1 cellular context compared by ENCODE assay signal in the genomic region with DNA sequence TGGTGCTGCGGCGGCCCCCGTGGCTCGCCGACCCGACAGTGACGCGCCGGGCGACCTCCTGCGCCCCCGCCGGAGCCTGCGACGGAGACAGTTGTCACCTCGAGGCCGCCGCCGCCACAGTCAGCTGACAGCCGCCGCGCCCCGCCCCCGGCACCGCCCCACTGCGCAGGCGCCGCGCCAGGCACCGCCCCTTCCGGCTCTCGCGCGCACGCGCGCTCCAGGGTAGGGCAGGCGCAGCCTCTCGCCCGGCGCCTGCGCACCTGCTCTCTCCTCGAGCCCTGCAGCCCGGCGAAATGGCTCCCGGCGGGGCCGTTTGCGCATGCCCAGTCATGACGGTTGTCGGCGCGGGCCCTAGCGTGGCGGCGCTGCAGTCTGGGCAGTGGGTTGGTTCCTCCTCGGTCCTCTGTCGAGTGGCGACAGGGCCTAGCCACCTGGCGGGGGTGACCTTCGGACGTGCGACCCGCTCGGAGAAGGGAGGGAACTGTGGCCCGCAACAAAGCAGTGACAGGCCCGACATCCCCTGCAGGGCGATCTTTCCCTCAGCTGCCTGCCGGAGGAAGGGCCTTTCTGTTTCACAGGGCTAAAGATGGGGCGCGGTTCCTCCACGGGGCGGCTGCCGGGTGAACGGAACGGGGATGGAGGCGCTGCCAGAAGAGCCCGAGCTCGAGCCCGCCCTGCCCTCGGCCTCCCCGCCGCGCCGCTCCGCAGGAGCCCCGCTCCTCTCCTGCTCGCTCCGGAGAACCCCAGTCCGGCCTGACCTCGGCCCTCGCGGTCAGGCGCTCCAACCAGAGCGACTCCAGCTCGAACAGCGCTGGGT.
A peak's percentile ranks its signal among the peaks of the same experiment; 100 is the strongest.
TF ChIP-seq lines count a peak whose summit lies in the region.

A gene (minus strand): TSS at position 135 of the 817 bp plus-strand sequence. CDS start 134 bp downstream, at position 1.

TF ChIP-seq in HepG2, 621 proteins besides CTCF, POLR2A, EP300 and RAD21 (continued from another document and continues in another):
- TF ChIP-seq, protein P1, sequence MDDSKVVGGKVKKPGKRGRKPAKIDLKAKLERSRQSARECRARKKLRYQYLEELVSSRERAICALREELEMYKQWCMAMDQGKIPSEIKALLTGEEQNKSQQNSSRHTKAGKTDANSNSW (CRISPR knock-in tag; IDR thresholded peaks at IDR 0.05; ENCODE audit: borderline replicate concordance), result peak; percentile 86; the same call in 1 of the 2 replicates
- TF ChIP-seq ZNF550 (CRISPR knock-in tag; IDR thresholded peaks at IDR 0.05; ENCODE audit: borderline replicate concordance), result peak; percentile 52; the same call in 1 of the 2 replicates
- no peak for TF ChIP-seq ZNF441 (CRISPR knock-in tag; IDR thresholded peaks at IDR 0.05; ENCODE audit: borderline replicate concordance)
- TF ChIP-seq ZBTB20 (CRISPR knock-in tag; IDR thresholded peaks at IDR 0.05; ENCODE audit: borderline replicate concordance, low read depth), result peak; percentile 32; the same call in 1 of the 2 replicates
- no peak for TF ChIP-seq CC2D1A (CRISPR knock-in tag; IDR thresholded peaks at IDR 0.05)
- peak; percentile 82; the same call in 1 of the 2 replicates for TF ChIP-seq BRD4 (CRISPR knock-in tag; IDR thresholded peaks at IDR 0.05)
- TF ChIP-seq, protein P2, sequence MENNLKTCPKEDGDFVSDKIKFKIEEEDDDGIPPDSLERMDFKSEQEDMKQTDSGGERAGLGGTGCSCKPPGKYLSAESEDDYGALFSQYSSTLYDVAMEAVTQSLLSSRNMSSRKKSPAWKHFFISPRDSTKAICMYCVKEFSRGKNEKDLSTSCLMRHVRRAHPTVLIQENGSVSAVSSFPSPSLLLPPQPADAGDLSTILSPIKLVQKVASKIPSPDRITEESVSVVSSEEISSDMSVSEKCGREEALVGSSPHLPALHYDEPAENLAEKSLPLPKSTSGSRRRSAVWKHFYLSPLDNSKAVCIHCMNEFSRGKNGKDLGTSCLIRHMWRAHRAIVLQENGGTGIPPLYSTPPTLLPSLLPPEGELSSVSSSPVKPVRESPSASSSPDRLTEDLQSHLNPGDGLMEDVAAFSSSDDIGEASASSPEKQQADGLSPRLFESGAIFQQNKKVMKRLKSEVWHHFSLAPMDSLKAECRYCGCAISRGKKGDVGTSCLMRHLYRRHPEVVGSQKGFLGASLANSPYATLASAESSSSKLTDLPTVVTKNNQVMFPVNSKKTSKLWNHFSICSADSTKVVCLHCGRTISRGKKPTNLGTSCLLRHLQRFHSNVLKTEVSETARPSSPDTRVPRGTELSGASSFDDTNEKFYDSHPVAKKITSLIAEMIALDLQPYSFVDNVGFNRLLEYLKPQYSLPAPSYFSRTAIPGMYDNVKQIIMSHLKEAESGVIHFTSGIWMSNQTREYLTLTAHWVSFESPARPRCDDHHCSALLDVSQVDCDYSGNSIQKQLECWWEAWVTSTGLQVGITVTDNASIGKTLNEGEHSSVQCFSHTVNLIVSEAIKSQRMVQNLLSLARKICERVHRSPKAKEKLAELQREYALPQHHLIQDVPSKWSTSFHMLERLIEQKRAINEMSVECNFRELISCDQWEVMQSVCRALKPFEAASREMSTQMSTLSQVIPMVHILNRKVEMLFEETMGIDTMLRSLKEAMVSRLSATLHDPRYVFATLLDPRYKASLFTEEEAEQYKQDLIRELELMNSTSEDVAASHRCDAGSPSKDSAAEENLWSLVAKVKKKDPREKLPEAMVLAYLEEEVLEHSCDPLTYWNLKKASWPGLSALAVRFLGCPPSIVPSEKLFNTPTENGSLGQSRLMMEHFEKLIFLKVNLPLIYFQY (CRISPR knock-in tag; IDR thresholded peaks at IDR 0.05; ENCODE audit: borderline replicate concordance), result no peak
- TF ChIP-seq ZNF629 (CRISPR knock-in tag; conservative IDR thresholded peaks at IDR 0.05), result peak; percentile 58
- peak; percentile 6 for TF ChIP-seq HNRNPK (IDR thresholded peaks at IDR 0.05; ENCODE audit: low read depth, low read length, poor library complexity, severe bottlenecking)
- no peak; the same call in 1 of the 2 replicates for TF ChIP-seq ZNF235 (CRISPR knock-in tag; IDR thresholded peaks at IDR 0.05; ENCODE audit: borderline replicate concordance)
- TF ChIP-seq ATF1 (CRISPR knock-in tag; IDR thresholded peaks at IDR 0.05), result no peak
- TF ChIP-seq PHB2 (IDR thresholded peaks at IDR 0.05; ENCODE audit: partially characterized antibody), result no peak
- TF ChIP-seq PHF21A (CRISPR knock-in tag; IDR thresholded peaks at IDR 0.05), result no peak
- no peak for TF ChIP-seq GFI1 (CRISPR knock-in tag; IDR thresholded peaks at IDR 0.05; ENCODE audit: borderline replicate concordance)
- TF ChIP-seq RELA (CRISPR knock-in tag; IDR thresholded peaks at IDR 0.05), result no peak; the same call in 1 of the 2 replicates
- TF ChIP-seq ZNF335 (CRISPR knock-in tag; IDR thresholded peaks at IDR 0.05), result peak; percentile 42; the same call in 1 of the 2 replicates
- no peak for TF ChIP-seq ZNF260 (CRISPR knock-in tag; IDR thresholded peaks at IDR 0.05; ENCODE audit: borderline replicate concordance, low read depth)
- peak; percentile 76; the same call in 1 of the 2 replicates for TF ChIP-seq RXRA (CRISPR knock-in tag; IDR thresholded peaks at IDR 0.05)
- 0 out of 2 replicates have a peak, but pooled peaks have one; percentile 14 for TF ChIP-seq FOXA3 (CRISPR knock-in tag; IDR thresholded peaks at IDR 0.05)
- TF ChIP-seq, protein P3, sequence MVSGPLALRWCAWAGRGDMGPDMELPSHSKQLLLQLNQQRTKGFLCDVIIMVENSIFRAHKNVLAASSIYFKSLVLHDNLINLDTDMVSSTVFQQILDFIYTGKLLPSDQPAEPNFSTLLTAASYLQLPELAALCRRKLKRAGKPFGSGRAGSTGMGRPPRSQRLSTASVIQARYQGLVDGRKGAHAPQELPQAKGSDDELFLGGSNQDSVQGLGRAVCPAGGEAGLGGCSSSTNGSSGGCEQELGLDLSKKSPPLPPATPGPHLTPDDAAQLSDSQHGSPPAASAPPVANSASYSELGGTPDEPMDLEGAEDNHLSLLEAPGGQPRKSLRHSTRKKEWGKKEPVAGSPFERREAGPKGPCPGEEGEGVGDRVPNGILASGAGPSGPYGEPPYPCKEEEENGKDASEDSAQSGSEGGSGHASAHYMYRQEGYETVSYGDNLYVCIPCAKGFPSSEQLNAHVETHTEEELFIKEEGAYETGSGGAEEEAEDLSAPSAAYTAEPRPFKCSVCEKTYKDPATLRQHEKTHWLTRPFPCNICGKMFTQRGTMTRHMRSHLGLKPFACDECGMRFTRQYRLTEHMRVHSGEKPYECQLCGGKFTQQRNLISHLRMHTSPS (CRISPR knock-in tag; IDR thresholded peaks at IDR 0.05; ENCODE audit: low read depth), result no peak
- TF ChIP-seq MED1 (CRISPR knock-in tag; IDR thresholded peaks at IDR 0.05), result peak; percentile 57
- TF ChIP-seq ZFY (CRISPR knock-in tag; IDR thresholded peaks at IDR 0.05), result peak; percentile 97
- TF ChIP-seq, protein P4, sequence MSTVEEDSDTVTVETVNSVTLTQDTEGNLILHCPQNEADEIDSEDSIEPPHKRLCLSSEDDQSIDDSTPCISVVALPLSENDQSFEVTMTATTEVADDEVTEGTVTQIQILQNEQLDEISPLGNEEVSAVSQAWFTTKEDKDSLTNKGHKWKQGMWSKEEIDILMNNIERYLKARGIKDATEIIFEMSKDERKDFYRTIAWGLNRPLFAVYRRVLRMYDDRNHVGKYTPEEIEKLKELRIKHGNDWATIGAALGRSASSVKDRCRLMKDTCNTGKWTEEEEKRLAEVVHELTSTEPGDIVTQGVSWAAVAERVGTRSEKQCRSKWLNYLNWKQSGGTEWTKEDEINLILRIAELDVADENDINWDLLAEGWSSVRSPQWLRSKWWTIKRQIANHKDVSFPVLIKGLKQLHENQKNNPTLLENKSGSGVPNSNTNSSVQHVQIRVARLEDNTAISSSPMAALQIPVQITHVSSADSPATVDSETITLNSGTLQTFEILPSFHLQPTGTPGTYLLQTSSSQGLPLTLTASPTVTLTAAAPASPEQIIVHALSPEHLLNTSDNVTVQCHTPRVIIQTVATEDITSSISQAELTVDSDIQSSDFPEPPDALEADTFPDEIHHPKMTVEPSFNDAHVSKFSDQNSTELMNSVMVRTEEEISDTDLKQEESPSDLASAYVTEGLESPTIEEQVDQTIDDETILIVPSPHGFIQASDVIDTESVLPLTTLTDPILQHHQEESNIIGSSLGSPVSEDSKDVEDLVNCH (CRISPR knock-in tag; IDR thresholded peaks at IDR 0.05), result no peak
- TF ChIP-seq, protein P5, sequence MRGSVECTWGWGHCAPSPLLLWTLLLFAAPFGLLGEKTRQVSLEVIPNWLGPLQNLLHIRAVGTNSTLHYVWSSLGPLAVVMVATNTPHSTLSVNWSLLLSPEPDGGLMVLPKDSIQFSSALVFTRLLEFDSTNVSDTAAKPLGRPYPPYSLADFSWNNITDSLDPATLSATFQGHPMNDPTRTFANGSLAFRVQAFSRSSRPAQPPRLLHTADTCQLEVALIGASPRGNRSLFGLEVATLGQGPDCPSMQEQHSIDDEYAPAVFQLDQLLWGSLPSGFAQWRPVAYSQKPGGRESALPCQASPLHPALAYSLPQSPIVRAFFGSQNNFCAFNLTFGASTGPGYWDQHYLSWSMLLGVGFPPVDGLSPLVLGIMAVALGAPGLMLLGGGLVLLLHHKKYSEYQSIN (CRISPR knock-in tag; IDR thresholded peaks at IDR 0.05; ENCODE audit: borderline replicate concordance), result no peak
- TF ChIP-seq, protein P6, sequence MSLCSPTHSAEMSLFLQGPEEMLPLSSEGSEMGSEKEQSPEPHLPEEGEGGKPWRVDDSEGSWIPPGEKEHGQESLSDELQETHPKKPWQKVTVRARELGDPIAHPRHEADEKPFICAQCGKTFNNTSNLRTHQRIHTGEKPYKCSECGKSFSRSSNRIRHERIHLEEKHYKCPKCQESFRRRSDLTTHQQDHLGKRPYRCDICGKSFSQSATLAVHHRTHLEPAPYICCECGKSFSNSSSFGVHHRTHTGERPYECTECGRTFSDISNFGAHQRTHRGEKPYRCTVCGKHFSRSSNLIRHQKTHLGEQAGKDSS (CRISPR knock-in tag; IDR thresholded peaks at IDR 0.05; ENCODE audit: borderline replicate concordance, low read depth), result 0 out of 2 replicates have a peak, but pooled peaks have one; percentile 28
- TF ChIP-seq ZBTB3 (CRISPR knock-in tag; IDR thresholded peaks at IDR 0.05; ENCODE audit: borderline replicate concordance, low read depth), result 0 out of 2 replicates have a peak, but pooled peaks have one; percentile 66
- TF ChIP-seq ZIK1 (CRISPR knock-in tag; IDR thresholded peaks at IDR 0.05; ENCODE audit: borderline replicate concordance, low read depth), result peak; percentile 67; the same call in 1 of the 2 replicates
- peak; percentile 67; the same call in 1 of the 2 replicates for TF ChIP-seq ZNF747 (CRISPR knock-in tag; IDR thresholded peaks at IDR 0.05; ENCODE audit: borderline replicate concordance)
- TF ChIP-seq SP4 (CRISPR knock-in tag; IDR thresholded peaks at IDR 0.05), result peak; percentile 87
- TF ChIP-seq ZNF225 (CRISPR knock-in tag; IDR thresholded peaks at IDR 0.05), result peak; percentile 83; the same call in 1 of the 2 replicates
- peak; percentile 93; the same call in 1 of the 2 replicates for TF ChIP-seq PAWR (CRISPR knock-in tag; IDR thresholded peaks at IDR 0.05; ENCODE audit: borderline replicate concordance)
- TF ChIP-seq, protein P7, sequence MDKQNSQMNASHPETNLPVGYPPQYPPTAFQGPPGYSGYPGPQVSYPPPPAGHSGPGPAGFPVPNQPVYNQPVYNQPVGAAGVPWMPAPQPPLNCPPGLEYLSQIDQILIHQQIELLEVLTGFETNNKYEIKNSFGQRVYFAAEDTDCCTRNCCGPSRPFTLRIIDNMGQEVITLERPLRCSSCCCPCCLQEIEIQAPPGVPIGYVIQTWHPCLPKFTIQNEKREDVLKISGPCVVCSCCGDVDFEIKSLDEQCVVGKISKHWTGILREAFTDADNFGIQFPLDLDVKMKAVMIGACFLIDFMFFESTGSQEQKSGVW (CRISPR knock-in tag; IDR thresholded peaks at IDR 0.05; ENCODE audit: borderline replicate concordance), result no peak
- TF ChIP-seq KLF15 (CRISPR knock-in tag; IDR thresholded peaks at IDR 0.05; ENCODE audit: borderline replicate concordance), result 0 out of 2 replicates have a peak, but pooled peaks have one; percentile 66
- TF ChIP-seq SALL1 (CRISPR knock-in tag; IDR thresholded peaks at IDR 0.05), result peak; percentile 92
- TF ChIP-seq, protein P8, sequence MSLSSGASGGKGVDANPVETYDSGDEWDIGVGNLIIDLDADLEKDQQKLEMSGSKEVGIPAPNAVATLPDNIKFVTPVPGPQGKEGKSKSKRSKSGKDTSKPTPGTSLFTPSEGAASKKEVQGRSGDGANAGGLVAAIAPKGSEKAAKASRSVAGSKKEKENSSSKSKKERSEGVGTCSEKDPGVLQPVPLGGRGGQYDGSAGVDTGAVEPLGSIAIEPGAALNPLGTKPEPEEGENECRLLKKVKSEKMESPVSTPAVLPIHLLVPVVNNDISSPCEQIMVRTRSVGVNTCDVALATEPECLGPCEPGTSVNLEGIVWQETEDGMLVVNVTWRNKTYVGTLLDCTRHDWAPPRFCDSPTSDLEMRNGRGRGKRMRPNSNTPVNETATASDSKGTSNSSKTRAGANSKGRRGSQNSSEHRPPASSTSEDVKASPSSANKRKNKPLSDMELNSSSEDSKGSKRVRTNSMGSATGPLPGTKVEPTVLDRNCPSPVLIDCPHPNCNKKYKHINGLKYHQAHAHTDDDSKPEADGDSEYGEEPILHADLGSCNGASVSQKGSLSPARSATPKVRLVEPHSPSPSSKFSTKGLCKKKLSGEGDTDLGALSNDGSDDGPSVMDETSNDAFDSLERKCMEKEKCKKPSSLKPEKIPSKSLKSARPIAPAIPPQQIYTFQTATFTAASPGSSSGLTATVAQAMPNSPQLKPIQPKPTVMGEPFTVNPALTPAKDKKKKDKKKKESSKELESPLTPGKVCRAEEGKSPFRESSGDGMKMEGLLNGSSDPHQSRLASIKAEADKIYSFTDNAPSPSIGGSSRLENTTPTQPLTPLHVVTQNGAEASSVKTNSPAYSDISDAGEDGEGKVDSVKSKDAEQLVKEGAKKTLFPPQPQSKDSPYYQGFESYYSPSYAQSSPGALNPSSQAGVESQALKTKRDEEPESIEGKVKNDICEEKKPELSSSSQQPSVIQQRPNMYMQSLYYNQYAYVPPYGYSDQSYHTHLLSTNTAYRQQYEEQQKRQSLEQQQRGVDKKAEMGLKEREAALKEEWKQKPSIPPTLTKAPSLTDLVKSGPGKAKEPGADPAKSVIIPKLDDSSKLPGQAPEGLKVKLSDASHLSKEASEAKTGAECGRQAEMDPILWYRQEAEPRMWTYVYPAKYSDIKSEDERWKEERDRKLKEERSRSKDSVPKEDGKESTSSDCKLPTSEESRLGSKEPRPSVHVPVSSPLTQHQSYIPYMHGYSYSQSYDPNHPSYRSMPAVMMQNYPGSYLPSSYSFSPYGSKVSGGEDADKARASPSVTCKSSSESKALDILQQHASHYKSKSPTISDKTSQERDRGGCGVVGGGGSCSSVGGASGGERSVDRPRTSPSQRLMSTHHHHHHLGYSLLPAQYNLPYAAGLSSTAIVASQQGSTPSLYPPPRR (CRISPR knock-in tag; IDR thresholded peaks at IDR 0.05; ENCODE audit: borderline replicate concordance), result peak; percentile 74; the same call in 1 of the 2 replicates
